In genomic region chr9:113589407-113589806, GRCh38 we compare ENCODE assay signal across 8 cellular contexts.
DNase-seq lines count a peak whose midpoint lies in the region; ATAC-seq, FAIRE-seq and TF ChIP-seq lines count a peak whose summit lies in the region.

No MANE protein-coding gene starts in this region.

- H4K20me1 ChIP-seq in SK-N-SH (ENCODE audit: insufficient read depth), result no peaks in the 10 kb centered on the region

- H3F3A ChIP-seq in SK-N-SH (replicated peaks; ENCODE audit: insufficient read depth), result no peaks in the 10 kb centered on the region

- peaks cover 72% of the 10 kb centered on the region for H3K36me3 Mint-ChIP-seq in activated T-cell treated with anti-CD3 and anti-CD28 coated beads, Interleukin-2, amount 50 U/mL, for 24 hours (ENCODE audit: low read depth)
- H3K36me3 Mint-ChIP-seq in effector memory CD8-positive, alpha-beta T cell (ENCODE audit: insufficient read depth), result peaks cover 24% of the 10 kb centered on the region
- H3K36me3 Mint-ChIP-seq in naive thymus-derived CD4-positive, alpha-beta T cell, result peaks cover 0 to 12% (median 11%) of the 10 kb centered on the region in 5 donors

- CTCF ChIA-PET in naive thymus-derived CD4-positive, alpha-beta T cell (lab: Charles Lee), result interaction anchor here (0.9 to 6.0 kb wide), 13 partner anchors 8 to 188 kb away, joined by 3 to 80 read pairs (median 6); partner anchors contain the start of genes ALAD, C9orf43 and POLE3
- CTCF ChIA-PET in SK-N-SH (lab: Yijun Ruan, JAX), result interaction anchor here (1.0 to 44.7 kb wide), 15 partner anchors 10 to 663 kb away, joined by 3 to 1335 read pairs (median 17); partner anchors contain the start of genes ALAD, C9orf43, POLE3 and RGS3

- no peak for TF ChIP-seq POLR2A in upper lobe of left lung (IDR thresholded peaks at IDR 0.05)

- no peak overlapping the region for H3K4me3 ChIP-seq in naive thymus-derived CD4-positive, alpha-beta T cell (ENCODE audit: low read length)
- H3K4me3 ChIP-seq in upper lobe of left lung (peak overlapping the region in 1 of 4 donors; percentile 11), SK-N-SH (ENCODE audit: low read depth in 2 of 2, low read length in 1 of 2) (no peak overlapping the region)

- peak in 2 of 4 donors; percentile 58 to 66 for TF ChIP-seq EP300 in upper lobe of left lung (IDR thresholded peaks at IDR 0.05)
- TF ChIP-seq EP300 in SK-N-SH (IDR thresholded peaks at IDR 0.05; ENCODE audit: borderline replicate concordance in 1 of 2, low read depth in 1 of 2, low read length in 1 of 2), result no peak

- H3K27me3 ChIP-seq in naive thymus-derived CD4-positive, alpha-beta T cell (ENCODE audit: control insufficient read depth in 2 of 2, insufficient read depth in 2 of 2, low read length in 2 of 2), result no peaks in the 10 kb centered on the region
- H3K27me3 ChIP-seq in upper lobe of left lung (no peaks in the 10 kb centered on the region), SK-N-SH (ENCODE audit: insufficient read depth) (no peaks in the 10 kb centered on the region)

- peaks cover 5 to 8% of the 10 kb centered on the region in 2 donors for H3K4me1 ChIP-seq in naive thymus-derived CD4-positive, alpha-beta T cell (ENCODE audit: control insufficient read depth in 2 of 2, insufficient read depth in 2 of 2, low read length in 2 of 2)
- H3K4me1 ChIP-seq in upper lobe of left lung, result peaks cover 69 to 97% (median 80%) of the 10 kb centered on the region in 4 donors
- peaks cover 11 to 21% of the 10 kb centered on the region in 2 experiments for H3K4me1 ChIP-seq in SK-N-SH (ENCODE audit: control insufficient read depth in 1 of 2, insufficient read depth in 2 of 2, low read depth in 1 of 2, low read length in 1 of 2)

- peak; percentile 48 for ATAC-seq in effector memory CD8-positive, alpha-beta T cell (replicated peaks)
- peak; percentile 58 for ATAC-seq in naive thymus-derived CD4-positive, alpha-beta T cell
- ATAC-seq in upper lobe of left lung (ENCODE audit: low FRiP score in 2 of 2) (peak in 1 of 2 donors; percentile 19), HG03039 (IDR thresholded peaks at IDR 0.05; ENCODE audit: unreplicated experiment) (no peak)

- H3K27me3 Mint-ChIP-seq in activated T-cell treated with anti-CD3 and anti-CD28 coated beads, Interleukin-2, amount 50 U/mL, for 24 hours, result no peaks in the 10 kb centered on the region
- H3K27me3 Mint-ChIP-seq in effector memory CD8-positive, alpha-beta T cell, result no peaks in the 10 kb centered on the region
- no peaks in the 10 kb centered on the region for H3K27me3 Mint-ChIP-seq in naive thymus-derived CD4-positive, alpha-beta T cell

- peaks cover 58% of the 10 kb centered on the region for H3K4me1 Mint-ChIP-seq in activated T-cell treated with anti-CD3 and anti-CD28 coated beads, Interleukin-2, amount 50 U/mL, for 24 hours (ENCODE audit: low read depth)
- peaks cover 24 to 49% of the 10 kb centered on the region in 2 donors for H3K4me1 Mint-ChIP-seq in effector memory CD8-positive, alpha-beta T cell (ENCODE audit: low read depth in 2 of 2)
- peaks cover 26 to 66% (median 39%) of the 10 kb centered on the region in 7 donors for H3K4me1 Mint-ChIP-seq in naive thymus-derived CD4-positive, alpha-beta T cell

- no peak overlapping the region for H3K9ac ChIP-seq in SK-N-SH

- no peak for TF ChIP-seq RAD21 in SK-N-SH (IDR thresholded peaks at IDR 0.05; ENCODE audit: low read length)

- no peak for DNase-seq in activated T-cell treated with anti-CD3 and anti-CD28 coated beads, Interleukin-2, amount 50 U/mL, for 24 hours
- no peak for DNase-seq in activated T-cell treated with anti-CD3 and anti-CD28 coated beads, Interleukin-2, amount 50 U/mL, for 1 hour
- no peak for DNase-seq in effector memory CD8-positive, alpha-beta T cell
- no peak for DNase-seq in naive thymus-derived CD4-positive, alpha-beta T cell
- DNase-seq in upper lobe of left lung (peak in 1 of 2 donors; percentile 53), SK-N-SH (no peak), urothelium cell line (ENCODE audit: low spot score) (no peak)

- TF ChIP-seq CTCF in upper lobe of left lung (IDR thresholded peaks at IDR 0.05) (no peak), SK-N-SH (IDR thresholded peaks at IDR 0.05) (no peak)

- peaks cover 0 to 34% (median 0%) of the 10 kb centered on the region in 3 experiments for H3K36me3 ChIP-seq in naive thymus-derived CD4-positive, alpha-beta T cell (ENCODE audit: control insufficient read depth in 2 of 3, insufficient read depth in 3 of 3, low read length in 3 of 3)
- H3K36me3 ChIP-seq in upper lobe of left lung, result peaks cover 4 to 26% (median 18%) of the 10 kb centered on the region in 4 donors
- no peaks in the 10 kb centered on the region for H3K36me3 ChIP-seq in SK-N-SH (replicated peaks in 1 of 2; ENCODE audit: control insufficient read depth in 1 of 2, insufficient read depth in 2 of 2, low read length in 1 of 2)

- WGBS in upper lobe of left lung, 2 donors, result 47 to 58% methylated on average over 7 of the region's 7 CpGs
- WGBS in SK-N-SH (ENCODE audit: low lambda C conversion rate), result 82% methylated on average over 7 of the region's 7 CpGs

- POLR2A ChIA-PET in naive thymus-derived CD4-positive, alpha-beta T cell (lab: Charles Lee), result interaction anchor here (1.3 to 2.5 kb wide), 2 partner anchors 10 to 72 kb away, joined by 3 to 8 read pairs; no protein-coding TSS in a partner anchor
- POLR2A ChIA-PET in SK-N-SH (lab: Yijun Ruan, JAX), result interaction anchor here (1.2 kb wide), 1 partner anchor 68 kb away, joined by 4 read pairs; no protein-coding TSS in a partner anchor

- no peaks in the 10 kb centered on the region for H3K9me3 Mint-ChIP-seq in activated T-cell treated with anti-CD3 and anti-CD28 coated beads, Interleukin-2, amount 50 U/mL, for 24 hours
- no peaks in the 10 kb centered on the region for H3K9me3 Mint-ChIP-seq in effector memory CD8-positive, alpha-beta T cell
- no peaks in the 10 kb centered on the region for H3K9me3 Mint-ChIP-seq in naive thymus-derived CD4-positive, alpha-beta T cell

- no peaks in the 10 kb centered on the region for H3K9me3 ChIP-seq in naive thymus-derived CD4-positive, alpha-beta T cell (ENCODE audit: control insufficient read depth in 2 of 3, low read length in 3 of 3)
- H3K9me3 ChIP-seq in upper lobe of left lung (no peaks in the 10 kb centered on the region), SK-N-SH (no peaks in the 10 kb centered on the region)

- H3K4me3 Mint-ChIP-seq in activated T-cell treated with anti-CD3 and anti-CD28 coated beads, Interleukin-2, amount 50 U/mL, for 24 hours, result no peak overlapping the region
- no peak overlapping the region for H3K4me3 Mint-ChIP-seq in effector memory CD8-positive, alpha-beta T cell
- H3K4me3 Mint-ChIP-seq in naive thymus-derived CD4-positive, alpha-beta T cell, result peak overlapping the region in 4 of 10 donors; percentile 39 to 59 (median 42)

- intact Hi-C loops in naive thymus-derived CD4-positive, alpha-beta T cell (cut with micrococcal nuclease), result loop anchor here in 1 of 2 donors (1.0 kb wide), 1 partner anchor 10 kb away; no protein-coding TSS in a partner anchor

- H2AFZ ChIP-seq in SK-N-SH (ENCODE audit: low read depth), result no peak overlapping the region

- H3K4me2 ChIP-seq in SK-N-SH, result no peak overlapping the region

- FAIRE-seq in urothelium cell line (lab: Jason Lieb, UNC), result no peak

- no peaks in the 10 kb centered on the region for H3K9me2 ChIP-seq in SK-N-SH

- H3K27ac ChIP-seq in naive thymus-derived CD4-positive, alpha-beta T cell (ENCODE audit: low read depth, low read length), result no peak overlapping the region
- H3K27ac ChIP-seq in upper lobe of left lung, result peak overlapping the region; percentile 68 to 84 (median 78)
- H3K27ac ChIP-seq in SK-N-SH (ENCODE audit: low read depth in 2 of 2, low read length in 1 of 2), result no peak overlapping the region

- peaks cover 5% of the 10 kb centered on the region for H3K79me2 ChIP-seq in SK-N-SH (ENCODE audit: insufficient read depth)

- peak overlapping the region; percentile 38 for H3K27ac Mint-ChIP-seq in activated T-cell treated with anti-CD3 and anti-CD28 coated beads, Interleukin-2, amount 50 U/mL, for 24 hours
- peak overlapping the region; percentile 25 to 83 for H3K27ac Mint-ChIP-seq in effector memory CD8-positive, alpha-beta T cell
- peak overlapping the region in 8 of 9 donors; percentile 18 to 83 (median 68) for H3K27ac Mint-ChIP-seq in naive thymus-derived CD4-positive, alpha-beta T cell

TF ChIP-seq in SK-N-SH, 30 proteins besides CTCF, POLR2A, EP300 and RAD21 (continues in another document):
- TF ChIP-seq POLR2AphosphoS5 (IDR thresholded peaks at IDR 0.05; ENCODE audit: low read depth, low read length) (no peak), JUND (IDR thresholded peaks at IDR 0.05) (no peak), GABPA (IDR thresholded peaks at IDR 0.05; ENCODE audit: low read depth) (no peak), MXI1 (IDR thresholded peaks at IDR 0.05; ENCODE audit: low read depth, low read length) (no peak), RXRA (IDR thresholded peaks at IDR 0.05; ENCODE audit: borderline replicate concordance, low read depth) (no peak), EZH2phosphoT487 (IDR thresholded peaks at IDR 0.05; ENCODE audit: borderline replicate concordance, low read depth) (no peak), PBX3 (IDR thresholded peaks at IDR 0.05) (no peak), MEF2A (IDR thresholded peaks at IDR 0.05; ENCODE audit: borderline replicate concordance, low read depth) (no peak), YY1 (IDR thresholded peaks at IDR 0.05; ENCODE audit: low read depth) (no peak), FOXJ3 (CRISPR knock-in tag; IDR thresholded peaks at IDR 0.05) (no peak), CHD2 (IDR thresholded peaks at IDR 0.05; ENCODE audit: low read length, partially characterized antibody) (no peak)

Comparison
In these comparisons a context has a peak if more than half of its experiments do, and no peak if none do; other contexts are left out.
1. H3K27ac ChIP-seq: peak in upper lobe of left lung (4 of 4); none in naive thymus-derived CD4-positive, alpha-beta T cell (single experiment) and SK-N-SH (0 of 2).
2. Peak in every context shown above with its lines, with median percentiles within 50 percentile points of each other: H3K27ac Mint-ChIP-seq.